ENCODE assay signal across 20 cellular contexts in genomic region chr2:16791496-16791895, GRCh38.
DNase-seq lines count a peak whose midpoint lies in the region; TF ChIP-seq lines count a peak whose summit lies in the region.
"Had no signal": no experiment of that assay in that cellular context is flagged by ENCODE, and none has a peak within 500 bp of the region (broad histone marks: within the 10 kb centered on the region; RNA-seq: fewer than 3 reads in every experiment).

No MANE protein-coding gene starts in this region.

- H3K4me3 ChIP-seq in endodermal cell (ENCODE audit: low read length) (no peak overlapping the region), kidney epithelial cell (ENCODE audit: low read depth, low read length) (no peak overlapping the region), tibial artery (no peak overlapping the region)
- H3K4me3 ChIP-seq: GM23248 had no signal

- 100% methylated on average over 1 of the region's 1 CpG for WGBS in endodermal cell (ENCODE audit: insufficient coverage in 1 of 2, insufficient read length in 1 of 2), 2 experiments

- no peak overlapping the region for H3K27ac Mint-ChIP-seq in endodermal cell
- H3K27ac Mint-ChIP-seq in nephron: peak overlapping the region; percentile 41 to 91 (median 48)
- H3K27ac Mint-ChIP-seq: CD4-positive, CD25-positive, alpha-beta regulatory T cell; HFFc6; IgD-negative memory B cell had no signal

- H3K4me1 ChIP-seq in endodermal cell (ENCODE audit: control insufficient read depth, insufficient read depth, low read length) (no peaks in the 10 kb centered on the region), tibial artery (no peaks in the 10 kb centered on the region)
- H3K4me1 ChIP-seq: BE2C, Caco-2 had no signal

- intact Hi-C loops in tibial artery (cut with DNase I; ENCODE audit: low total_unique reads): no loop called here

- no peak overlapping the region for H3K27ac ChIP-seq in endodermal cell (ENCODE audit: low read depth, low read length)
- H3K27ac ChIP-seq in tibial artery: no peak overlapping the region
- H3K27ac ChIP-seq: GM23248 had no signal

- no peaks in the 10 kb centered on the region for H3K36me3 Mint-ChIP-seq in endodermal cell (ENCODE audit: low read depth)
- H3K36me3 Mint-ChIP-seq in nephron (ENCODE audit: low read depth): no peaks in the 10 kb centered on the region
- H3K36me3 Mint-ChIP-seq: CD4-positive, CD25-positive, alpha-beta regulatory T cell; CD8-positive, alpha-beta memory T cell; IgD-negative memory B cell had no signal

- H3K9ac ChIP-seq in endodermal cell (ENCODE audit: extremely low read depth, low read length, poor library complexity, severe bottlenecking): no peak overlapping the region
- H3K9ac ChIP-seq: GM23248 had no signal

- H3K9me3 Mint-ChIP-seq in endodermal cell (no peaks in the 10 kb centered on the region), nephron (peaks cover 4% of the 10 kb centered on the region)

- H3K4me3 Mint-ChIP-seq in endodermal cell (no peak overlapping the region), nephron (no peak overlapping the region)
- H3K4me3 Mint-ChIP-seq: CD4-positive, CD25-positive, alpha-beta regulatory T cell; CD8-positive, alpha-beta memory T cell; HFFc6; IgD-negative memory B cell had no signal

- H3K36me3 ChIP-seq in endodermal cell (ENCODE audit: control insufficient read depth, insufficient read depth, low read length): no peaks in the 10 kb centered on the region
- no peaks in the 10 kb centered on the region for H3K36me3 ChIP-seq in kidney epithelial cell (ENCODE audit: control insufficient read depth, insufficient read depth, low read length)
- H3K36me3 ChIP-seq in tibial artery: no peaks in the 10 kb centered on the region
- H3K36me3 ChIP-seq: BE2C had no signal

- no peaks in the 10 kb centered on the region for H3K27me3 Mint-ChIP-seq in endodermal cell (ENCODE audit: insufficient read depth)
- no peaks in the 10 kb centered on the region for H3K27me3 Mint-ChIP-seq in nephron (ENCODE audit: low read depth)
- H3K27me3 Mint-ChIP-seq: CD4-positive, CD25-positive, alpha-beta regulatory T cell; IgD-negative memory B cell had no signal

- no peaks in the 10 kb centered on the region for H3K9me3 ChIP-seq in endodermal cell (ENCODE audit: control insufficient read depth, low read length)
- no peaks in the 10 kb centered on the region for H3K9me3 ChIP-seq in tibial artery
- H3K9me3 ChIP-seq: BE2C, Caco-2 had no signal

- peak; percentile 15 for TF ChIP-seq CTCF in endodermal cell (conservative IDR thresholded peaks at IDR 0.05)
- TF ChIP-seq CTCF in kidney epithelial cell (IDR thresholded peaks at IDR 0.05; ENCODE audit: insufficient read depth, low read length, poor library complexity, severe bottlenecking): no peak
- no peak for TF ChIP-seq CTCF in nephron (IDR thresholded peaks at IDR 0.05; ENCODE audit: unreplicated experiment in 3 of 3)
- no peak for TF ChIP-seq CTCF in tibial artery (IDR thresholded peaks at IDR 0.05)

- H3K27me3 ChIP-seq in endodermal cell (ENCODE audit: control insufficient read depth, insufficient read depth, low read length, poor library complexity, severe bottlenecking) (no peaks in the 10 kb centered on the region), kidney epithelial cell (ENCODE audit: control insufficient read depth, insufficient read depth, low read length) (no peaks in the 10 kb centered on the region), tibial artery (no peaks in the 10 kb centered on the region)
- H3K27me3 ChIP-seq: BE2C had no signal

- H3K4me1 Mint-ChIP-seq in endodermal cell: peaks cover 18% of the 10 kb centered on the region
- no peaks in the 10 kb centered on the region for H3K4me1 Mint-ChIP-seq in nephron
- H3K4me1 Mint-ChIP-seq: CD4-positive, CD25-positive, alpha-beta regulatory T cell; CD8-positive, alpha-beta memory T cell had no signal

- DNase-seq in endodermal cell (no peak), kidney epithelial cell (ENCODE audit: low read depth) (peak; percentile 29), tibial artery (no peak), globus pallidus (ENCODE audit: low spot score) (no peak), ecto neural progenitor cell (ENCODE audit: low spot score) (no peak), cerebellar cortex (ENCODE audit: low spot score) (no peak)
- DNase-seq: ACHN; BE2C; C1 segment of cervical spinal cord; Caco-2; CD4-positive, CD25-positive, alpha-beta regulatory T cell; CD8-positive, alpha-beta memory T cell; DMS153; DMS79; GDM1; GM23248; H7; HFFc6 had no signal
